Comparison of ENCODE assay signal across 25 cellular contexts in the genomic region with DNA sequence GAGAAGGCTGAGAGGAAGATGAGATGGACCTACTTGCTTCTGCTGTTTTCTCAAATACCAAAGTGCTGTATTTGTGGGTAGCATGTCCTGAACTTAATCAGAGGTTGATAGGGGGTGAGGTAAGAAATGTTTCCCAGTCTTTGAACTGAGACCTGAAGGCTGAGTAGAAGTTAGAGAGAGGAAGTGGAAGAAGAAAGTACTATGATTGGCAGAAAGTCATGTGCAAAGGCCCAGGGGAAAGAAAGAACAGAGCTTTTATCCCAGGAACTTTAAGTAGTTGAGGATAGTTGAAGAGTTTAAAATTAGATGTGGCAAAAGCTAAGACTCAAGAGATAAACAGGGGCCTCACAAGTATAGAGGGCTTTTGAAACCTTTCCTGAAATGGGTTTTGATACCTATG.
"Had no signal": no experiment of that assay in that cellular context is flagged by ENCODE, and none has a peak within 500 bp of the region (broad histone marks: within the 10 kb centered on the region; RNA-seq: fewer than 3 reads in every experiment).

No MANE protein-coding gene starts in this region.

- H3K4me3 ChIP-seq: ovary, psoas muscle, right lobe of liver, sigmoid colon, stomach, thoracic aorta, thyroid gland, tibial nerve, upper lobe of right lung, uterus had no signal

- FAIRE-seq: small intestine had no signal

- H3K79me2 ChIP-seq: parathyroid adenoma had no signal

- H2AFZ ChIP-seq: parathyroid adenoma had no signal

- H3K9ac ChIP-seq: parathyroid adenoma had no signal

- H3K4me1 ChIP-seq: parathyroid adenoma, psoas muscle, right lobe of liver, sigmoid colon, stomach, thyroid gland, tibial nerve, upper lobe of right lung, uterus had no signal

- H3K9me3 ChIP-seq: neutrophil, ovary, psoas muscle, right lobe of liver, sigmoid colon, stomach, thoracic aorta, thyroid gland, tibial nerve, upper lobe of right lung, uterus had no signal

- H3K27me3 ChIP-seq: neutrophil, ovary, sigmoid colon, thyroid gland, tibial nerve, uterus had no signal

- H3K27ac ChIP-seq: neutrophil, ovary, parathyroid adenoma, psoas muscle, right lobe of liver, sigmoid colon, stomach, thoracic aorta, thyroid gland, tibial nerve, upper lobe of right lung, uterus had no signal

- ATAC-seq: naive thymus-derived CD8-positive, alpha-beta T cell; psoas muscle; right cardiac atrium; right lobe of liver; stimulated activated effector memory CD8-positive, alpha-beta T cell treated with anti-CD3 and anti-CD28 coated beads, Interleukin-12 subunit alpha, Interleukin-12 subunit beta, amount 100 ng/mL, for 72 hours; stimulated activated naive B cell treated with anti-CD40 and anti-IgM and Interleukin-4, amounts not matched to agents 10 μg/mL and 1 μg/mL and 100 μg/mL, for 72 hours; upper lobe of right lung had no signal

- DNase-seq: naive thymus-derived CD8-positive, alpha-beta T cell; nephron progenitor cell; nucleus accumbens; ovary; posterior cingulate gyrus; psoas muscle; right cardiac atrium; right lobe of liver; sigmoid colon; small intestine; stimulated activated CD4-positive, alpha-beta T cell treated with anti-CD3 and anti-CD28 coated beads, Interleukin-15, amount 100 ng/mL, for 24 hours; stimulated activated CD4-positive, alpha-beta T cell treated with anti-CD3 and anti-CD28 coated beads, Interleukin-2, amount 100 ng/mL, for 24 hours; stimulated activated CD4-positive, alpha-beta T cell treated with anti-CD3 and anti-CD28 coated beads, Interleukin-2, amount 100 ng/mL, for 48 hours; stimulated activated CD4-positive, alpha-beta T cell treated with anti-CD3 and anti-CD28 coated beads, Interleukin-4, amount 100 ng/mL, for 24 hours; stimulated activated naive B cell treated with anti-CD40 and anti-IgM and Interleukin-4, amounts not matched to agents 10 μg/mL and 1 μg/mL and 100 μg/mL, for 72 hours; stimulated activated naive CD4-positive, alpha-beta T cell treated with Interleukin-2 at 50 U/mL for 16 hours; stomach; thyroid gland; upper lobe of right lung; uterus had no signal

- H3K36me3 ChIP-seq: neutrophil, ovary, right lobe of liver, sigmoid colon, stomach, thoracic aorta, thyroid gland, tibial nerve, upper lobe of right lung, uterus had no signal
